8 cellular contexts compared by ENCODE assay signal in the genomic region with DNA sequence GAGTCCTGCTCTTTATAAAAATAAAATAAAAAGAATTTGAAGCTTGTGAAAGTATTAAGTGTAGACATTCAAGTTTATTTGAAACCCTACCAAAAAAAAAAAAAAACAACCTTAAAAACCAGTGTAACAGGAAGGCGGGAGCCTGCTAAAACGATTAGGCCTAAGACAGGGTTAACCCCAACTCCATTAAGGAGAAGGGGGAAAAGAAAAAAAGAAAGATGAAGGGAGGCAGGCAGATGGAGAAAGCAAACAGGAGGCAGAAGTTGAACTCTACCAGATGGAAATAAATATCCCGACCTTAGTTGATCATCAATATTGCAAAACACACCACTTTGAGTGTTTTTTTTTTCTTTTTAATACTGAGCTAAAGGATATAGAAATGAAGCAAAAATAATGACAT. TPM values are rescaled to one million over a fixed set of nuclear protein-coding genes. Genes with fewer than 3 reads are reported as not detected.
DNase-seq lines count a peak whose midpoint lies in the region; TF ChIP-seq lines count a peak whose summit lies in the region.

No MANE protein-coding gene starts in this region.

- POLR2A ChIA-PET in AG04449 (lab: Yijun Ruan, JAX): interaction anchor here (0.9 kb wide), 1 partner anchor 135 kb away, joined by 3 read pairs; no protein-coding TSS in a partner anchor
- POLR2A ChIA-PET in MCF 10A (lab: Yijun Ruan, JAX): interaction anchor here (0.6 to 9.6 kb wide), 46 partner anchors 13 to 1603 kb away, joined by 3 to 222 read pairs (median 8); no protein-coding TSS in a partner anchor

- CTCF ChIA-PET in AG04449 (lab: Yijun Ruan, JAX) (interaction anchor here (1.0 to 4.7 kb wide), 5 partner anchors 31 to 422 kb away, joined by 3 to 43 read pairs (median 5); no protein-coding TSS in a partner anchor), MCF 10A (lab: Yijun Ruan, JAX) (interaction anchor here (0.6 to 2.6 kb wide), 10 partner anchors 9 to 765 kb away, joined by 3 to 16 read pairs (median 4); no protein-coding TSS in a partner anchor)

- in situ Hi-C loops in KBM-7 (cut with MboI; ENCODE audit: low pct_unique_long_range_greater_than_20kb, low sequenced_read_pairs): no loop called here

- H3K9ac ChIP-seq in muscle layer of colon (ENCODE audit: low read length): peak overlapping the region; percentile 60

- no TSS peak for BruUV-seq in MCF 10A (replicated peaks; lab: Mats Ljungman, UMichigan)

- H3K27ac Mint-ChIP-seq in MCF 10A (ENCODE audit: low read depth, unreplicated experiment): peak overlapping the region; percentile 74

- no peaks in the 10 kb centered on the region for H3K9me3 Mint-ChIP-seq in MCF 10A (ENCODE audit: unreplicated experiment)

- H3K36me3 ChIP-seq in muscle layer of colon (ENCODE audit: insufficient read depth, low read length): peaks cover 13% of the 10 kb centered on the region

- H3K4me3 Mint-ChIP-seq in MCF 10A (ENCODE audit: unreplicated experiment): peak overlapping the region; percentile 89

- H3K4me3 ChIP-seq in AG04449 (ENCODE audit: low read depth, low read length): peak overlapping the region; percentile 85
- peak overlapping the region; percentile 84 for H3K4me3 ChIP-seq in HL-60 (replicated peaks; ENCODE audit: insufficient read depth, low read length)
- peak overlapping the region; percentile 85 to 86 for H3K4me3 ChIP-seq in muscle layer of colon (ENCODE audit: low read depth in 1 of 2, low read length in 2 of 2)

- no peaks in the 10 kb centered on the region for H3K27me3 ChIP-seq in HL-60 (ENCODE audit: insufficient read depth, poor library complexity, severe bottlenecking)
- H3K27me3 ChIP-seq in muscle layer of colon (ENCODE audit: control insufficient read depth in 1 of 2, insufficient read depth in 2 of 2, low read length in 2 of 2): no peaks in the 10 kb centered on the region

- intact Hi-C loops in MCF 10A (cut with micrococcal nuclease): loop anchor here (10.0 kb wide), 1 partner anchor 442 kb away; no protein-coding TSS in a partner anchor

- DNase-seq in AG04449 (ENCODE audit: low read depth, low spot score): no peak
- no peak for DNase-seq in HL-60 (ENCODE audit: low read depth in 1 of 2, low spot score in 1 of 2)
- DNase-seq in MCF 10A (ENCODE audit: unreplicated experiment): no peak
- no peak for DNase-seq in KBM-7
- no peak for DNase-seq in DMS153 treated with DMSO at 0.1 percent for 48 hours (lab: John Stamatoyannopoulos, UW; ENCODE audit: unreplicated experiment)
- DNase-seq in COR-L47 (lab: John Stamatoyannopoulos, UW): no peak
- no peak for DNase-seq in effector CD8-positive, alpha-beta T cell (lab: John Stamatoyannopoulos, UW)

- H3K4me1 Mint-ChIP-seq in MCF 10A (ENCODE audit: insufficient read depth, unreplicated experiment): peaks cover 16% of the 10 kb centered on the region

- no peaks in the 10 kb centered on the region for H3K27me3 Mint-ChIP-seq in MCF 10A (ENCODE audit: insufficient read depth, unreplicated experiment)

- peaks cover 41% of the 10 kb centered on the region for H3K36me3 Mint-ChIP-seq in MCF 10A (ENCODE audit: insufficient read depth, unreplicated experiment)

- no peaks in the 10 kb centered on the region for H3K9me3 ChIP-seq in muscle layer of colon (ENCODE audit: low read length)

- TF ChIP-seq CTCF in AG04449 (IDR thresholded peaks at IDR 0.05; ENCODE audit: insufficient read depth, low read length, missing control alignments): no peak
- no peak for TF ChIP-seq CTCF in HL-60 (IDR thresholded peaks at IDR 0.05; ENCODE audit: insufficient read depth, low read length)
- no peak for TF ChIP-seq CTCF in MCF 10A (IDR thresholded peaks at IDR 0.05; ENCODE audit: unreplicated experiment)

- peaks cover 9% of the 10 kb centered on the region for H3K4me1 ChIP-seq in muscle layer of colon (ENCODE audit: insufficient read depth, low read length)

- peak overlapping the region; percentile 70; the same call in 1 of the 2 replicates for H3K27ac ChIP-seq in HL-60 (replicated peaks)
- peak overlapping the region; percentile 93 for H3K27ac ChIP-seq in muscle layer of colon (ENCODE audit: low read depth, low read length)

RNA-seq across cellular contexts. Expression of gene BTG1, which starts 1.2 kb away (rescaled TPM):
- 128 and 129 TPM in 2 replicates for total RNA-seq in MCF 10A (2022)
